ENCODE assay signal across 18 cellular contexts in genomic region chr15:60656491-60657284, GRCh38.
DNase-seq lines count a peak whose midpoint lies in the region; ATAC-seq and TF ChIP-seq lines count a peak whose summit lies in the region.
"Had no signal": no experiment of that assay in that cellular context is flagged by ENCODE, and none has a peak within 500 bp of the region (broad histone marks: within the 10 kb centered on the region; RNA-seq: fewer than 3 reads in every experiment).

No MANE protein-coding gene starts in this region.

- H3K27me3 ChIP-seq in esophagus muscularis mucosa (no peaks in the 10 kb centered on the region), esophagus squamous epithelium (no peaks in the 10 kb centered on the region)
- H3K27me3 ChIP-seq: brain microvascular endothelial cell had no signal

- TF ChIP-seq POLR2A in esophagus muscularis mucosa (IDR thresholded peaks at IDR 0.05; ENCODE audit: low read depth) (no peak), esophagus squamous epithelium (IDR thresholded peaks at IDR 0.05) (no peak)

- in situ Hi-C loops in astrocyte of the cerebellum (cut with HindIII; ENCODE audit: low sequenced_read_pairs), result no loop called here

- H3K27ac ChIP-seq in esophagus muscularis mucosa (replicated peaks in 1 of 4) (no peak overlapping the region), esophagus squamous epithelium (no peak overlapping the region)
- H3K27ac ChIP-seq: brain microvascular endothelial cell had no signal

- 87% methylated on average over 6 of the region's 6 CpGs for WGBS in esophagus muscularis mucosa
- 61 to 68% methylated on average over 6 of the region's 6 CpGs for WGBS in esophagus squamous epithelium, 2 donors

- H3K4me3 ChIP-seq in astrocyte of the cerebellum (ENCODE audit: low read depth, low read length), result no peak overlapping the region
- no peak overlapping the region for H3K4me3 ChIP-seq in esophagus muscularis mucosa
- no peak overlapping the region for H3K4me3 ChIP-seq in esophagus squamous epithelium

- intact Hi-C loops in Right ventricle myocardium superior (cut with DNase I) (no loop called here), cardiac septum (cut with DNase I) (no loop called here), left ventricle myocardium superior (cut with micrococcal nuclease) (no loop called here), posterior cingulate gyrus (cut with DNase I) (no loop called here), esophagus muscularis mucosa (cut with DNase I) (no loop called here), esophagus squamous epithelium (cut with DNase I) (no loop called here)

- no peaks in the 10 kb centered on the region for H3K9me3 ChIP-seq in esophagus muscularis mucosa
- no peaks in the 10 kb centered on the region for H3K9me3 ChIP-seq in esophagus squamous epithelium

- TF ChIP-seq CTCF in astrocyte of the cerebellum (IDR thresholded peaks at IDR 0.05; ENCODE audit: low read depth, low read length, missing control alignments) (no peak), esophagus muscularis mucosa (IDR thresholded peaks at IDR 0.05) (no peak), esophagus squamous epithelium (IDR thresholded peaks at IDR 0.05) (no peak)

- TF ChIP-seq EP300 in esophagus muscularis mucosa (IDR thresholded peaks at IDR 0.05), result no peak

- H3K4me1 ChIP-seq in esophagus muscularis mucosa (peaks cover 7 to 17% (median 15%) of the 10 kb centered on the region in 4 donors), esophagus squamous epithelium (peaks cover 0 to 33% (median 13%) of the 10 kb centered on the region in 3 donors)

- ATAC-seq in Right ventricle myocardium superior (ENCODE audit: poor library complexity) (peak; percentile 51), left ventricle myocardium superior (peak; percentile 63)
- ATAC-seq: activated CD8-positive, alpha-beta memory T cell treated with anti-CD3 and anti-CD28 coated beads, Interleukin-2, amount 10 ng/mL, durations not matched to agents 7 days and 5 days had no signal

- DNase-seq in Right ventricle myocardium superior (no peak), cardiac septum (ENCODE audit: low spot score) (no peak), astrocyte of the cerebellum (ENCODE audit: low read depth) (peak; percentile 89), left ventricle myocardium superior (no peak), D341Med (ENCODE audit: low spot score) (no peak), posterior cingulate gyrus (no peak), esophagus muscularis mucosa (ENCODE audit: extremely low spot score) (no peak), esophagus squamous epithelium (lab: John Stamatoyannopoulos, UW) (no peak)
- DNase-seq: activated B cell treated with CpG ODN at 0.5 μM for 24 hours; activated CD8-positive, alpha-beta memory T cell treated with anti-CD3 and anti-CD28 coated beads, Interleukin-2, amount 10 ng/mL, durations not matched to agents 7 days and 5 days; activated gamma-delta T cell; brain microvascular endothelial cell; endodermal cell; HCEC 1CT; MM.1S; NCI-H2107; NCI-H526 treated with DMSO at 0.1 percent for 48 hours; stimulated activated naive CD4-positive, alpha-beta T cell had no signal

- H3K36me3 ChIP-seq in esophagus muscularis mucosa (no peaks in the 10 kb centered on the region), esophagus squamous epithelium (no peaks in the 10 kb centered on the region)
- H3K36me3 ChIP-seq: brain microvascular endothelial cell had no signal
